Comparison of ENCODE assay signal across 22 cellular contexts in the genomic region with DNA sequence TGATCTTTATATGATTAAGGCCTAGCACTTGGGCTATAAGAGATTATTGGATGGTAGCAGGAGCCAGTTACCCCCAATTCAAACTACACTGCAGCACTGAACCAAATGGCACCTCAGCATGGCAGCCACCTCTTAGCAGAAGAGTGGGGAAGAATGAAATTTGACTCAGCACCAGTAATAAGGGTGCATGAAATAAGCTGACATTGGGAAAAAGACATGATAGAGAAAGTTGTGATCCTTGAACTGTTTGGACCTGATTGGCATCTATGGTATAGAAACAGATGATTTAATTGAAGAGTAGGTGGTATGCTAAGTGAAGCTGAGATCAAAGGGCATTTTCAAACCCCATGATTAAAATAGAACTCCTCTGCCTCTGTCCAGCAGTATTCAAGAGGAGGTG.
A peak's percentile ranks its signal among the peaks of the same experiment; 100 is the strongest.
DNase-seq lines count a peak whose midpoint lies in the region; ATAC-seq, FAIRE-seq and TF ChIP-seq lines count a peak whose summit lies in the region.
"Had no signal": no experiment of that assay in that cellular context is flagged by ENCODE, and none has a peak within 500 bp of the region (broad histone marks: within the 10 kb centered on the region; RNA-seq: fewer than 3 reads in every experiment).

No MANE protein-coding gene starts in this region.

- no peak for TF ChIP-seq CTCF in A549 (IDR thresholded peaks at IDR 0.05)

- CTCF ChIA-PET in A549 (lab: Yijun Ruan, JAX): interaction anchor here (0.7 kb wide), 1 partner anchor 25 kb away, joined by 3 read pairs; no protein-coding TSS in a partner anchor

- no peak for ATAC-seq in A549
- ATAC-seq in GM19397 (IDR thresholded peaks at IDR 0.05; ENCODE audit: unreplicated experiment): no peak
- ATAC-seq in HG03432 (IDR thresholded peaks at IDR 0.05; ENCODE audit: unreplicated experiment): no peak
- ATAC-seq: CD8-positive, alpha-beta T cell had no signal

- no peak for DNase-seq in A549 (ENCODE audit: low read depth in 1 of 2, low spot score in 1 of 2)
- no peak for DNase-seq in HTR-8/SVneo (ENCODE audit: insufficient read length, low spot score)
- peak; percentile 8 for DNase-seq in NCI-H2227 (lab: John Stamatoyannopoulos, UW; ENCODE audit: unreplicated experiment)
- peak; percentile 55 for DNase-seq in NCI-H69 (lab: John Stamatoyannopoulos, UW)
- DNase-seq in midbrain (lab: John Stamatoyannopoulos, UW): no peak
- DNase-seq: 8988T; AML-193; Caco-2; Calu3; CD4-positive, alpha-beta T cell; CD8-positive, alpha-beta T cell; DMS79 treated with DMSO at 0.1 percent for 48 hours; GF-D8 had no signal

- H3K4me1 ChIP-seq in A549: no peaks in the 10 kb centered on the region
- H3K4me1 ChIP-seq: BLaER1 treated with 17β-estradiol and CSF1 and Interleukin-3, amounts not matched to agents 10 nM and 100 nM; Caco-2 had no signal

- FAIRE-seq in A549 (lab: Jason Lieb, UNC): no peak
- FAIRE-seq in HTR-8/SVneo (lab: Jason Lieb, UNC): peak; percentile 60
- FAIRE-seq: A204.1, D721Med, G401.6, GM12891, GM19239 had no signal

- POLR2A ChIA-PET in A549 (lab: Yijun Ruan, JAX): no interaction called here

- H3K4me2 ChIP-seq in A549: no peak overlapping the region
- H3K4me2 ChIP-seq: BLaER1 treated with 17β-estradiol and CSF1 and Interleukin-3, amounts not matched to agents 10 nM and 100 nM had no signal

- TF ChIP-seq POLR2A in A549 (IDR thresholded peaks at IDR 0.05; ENCODE audit: low read length): no peak

- no peaks in the 10 kb centered on the region for H3K9me3 ChIP-seq in A549
- H3K9me3 ChIP-seq: Caco-2 had no signal

- no peak overlapping the region for H3K27ac ChIP-seq in A549
- H3K27ac ChIP-seq: BLaER1 treated with 17β-estradiol and CSF1 and Interleukin-3, amounts not matched to agents 10 nM and 100 nM; C4-2B had no signal

- no peak overlapping the region for H3K4me3 ChIP-seq in A549
- H3K4me3 ChIP-seq: BLaER1 treated with 17β-estradiol and CSF1 and Interleukin-3, amounts not matched to agents 10 nM and 100 nM had no signal

- no peak for TF ChIP-seq EP300 in A549 (IDR thresholded peaks at IDR 0.05)

- TF ChIP-seq RAD21 in A549 (conservative IDR thresholded peaks at IDR 0.05 in 1 of 2, IDR thresholded peaks at IDR 0.05 in 1 of 2): no peak

TF ChIP-seq in A549, 52 proteins besides CTCF, POLR2A, EP300 and RAD21:
- TF ChIP-seq ZFP36 (IDR thresholded peaks at IDR 0.05; ENCODE audit: borderline replicate concordance, partially characterized antibody) (no peak), MAFK (IDR thresholded peaks at IDR 0.05; ENCODE audit: partially characterized antibody) (peak; percentile 24)

Comparison
In these comparisons a context has a peak if more than half of its experiments do, and no peak if none do; other contexts are left out.
1. DNase-seq: peak in NCI-H2227 (single experiment) and NCI-H69 (single experiment); none in A549 (0 of 2), HTR-8/SVneo (single experiment) and midbrain (single experiment).